27 cellular contexts compared by ENCODE assay signal in genomic region chr20:34964486-34964885, GRCh38. TPM values are rescaled to one million over a fixed set of nuclear protein-coding genes. Genes with fewer than 3 reads are reported as not detected.
DNase-seq lines count a peak whose midpoint lies in the region; ATAC-seq and TF ChIP-seq lines count a peak whose summit lies in the region.
"Had no signal": no experiment of that assay in that cellular context is flagged by ENCODE, and none has a peak within 500 bp of the region (broad histone marks: within the 10 kb centered on the region; RNA-seq: fewer than 3 reads in every experiment).

No MANE protein-coding gene starts in this region.

- H3K36me3 Mint-ChIP-seq in WTC11 (no peaks in the 10 kb centered on the region), neural progenitor cell (no peaks in the 10 kb centered on the region)
- H3K36me3 Mint-ChIP-seq: CD14-positive monocyte; CD8-positive, alpha-beta memory T cell had no signal

- H3K4me1 ChIP-seq in HEK293 (ENCODE audit: control insufficient read depth, insufficient read depth, low read length) (no peaks in the 10 kb centered on the region), neural progenitor cell (no peaks in the 10 kb centered on the region)
- H3K4me1 ChIP-seq: A549, BE2C had no signal

- H3K9me3 Mint-ChIP-seq in WTC11: no peaks in the 10 kb centered on the region
- H3K9me3 Mint-ChIP-seq in neural progenitor cell: no peaks in the 10 kb centered on the region
- H3K9me3 Mint-ChIP-seq: CD4-positive, alpha-beta T cell; CD8-positive, alpha-beta memory T cell; GM23338; H9; HFFc6 had no signal

- H3F3A ChIP-seq in neural progenitor cell (ENCODE audit: low read depth): no peaks in the 10 kb centered on the region

- H3K27ac Mint-ChIP-seq in WTC11 (no peak overlapping the region), neural progenitor cell (peak overlapping the region; percentile 24)
- H3K27ac Mint-ChIP-seq: CD14-positive monocyte; CD4-positive, alpha-beta T cell; CD8-positive, alpha-beta memory T cell; GM23338; HFFc6 had no signal

- H3K4me3 ChIP-seq in HEK293 (ENCODE audit: low read depth, low read length): no peak overlapping the region
- no peak overlapping the region for H3K4me3 ChIP-seq in neural progenitor cell
- H3K4me3 ChIP-seq: A549; BLaER1 treated with 17β-estradiol and CSF1 and Interleukin-3, amounts not matched to agents 10 nM and 100 nM; GM12878; GM23338 had no signal

- no peaks in the 10 kb centered on the region; the same call in 1 of the 2 replicates for H3K27me3 Mint-ChIP-seq in WTC11 (ENCODE audit: low read depth)
- peaks cover 3% of the 10 kb centered on the region for H3K27me3 Mint-ChIP-seq in neural progenitor cell (ENCODE audit: insufficient read depth, low read depth)
- H3K27me3 Mint-ChIP-seq: CD4-positive, alpha-beta T cell had no signal

- H3K9me3 ChIP-seq in HEK293 (ENCODE audit: control insufficient read depth, insufficient read depth, low read depth, low read length) (no peaks in the 10 kb centered on the region), neural progenitor cell (ENCODE audit: low read depth) (no peaks in the 10 kb centered on the region)
- H3K9me3 ChIP-seq: A549; BE2C; BLaER1 treated with 17β-estradiol and CSF1 and Interleukin-3, amounts not matched to agents 10 nM and 100 nM had no signal

- DNase-seq in activated effector memory CD4-positive, alpha-beta T cell treated with anti-CD3 and anti-CD28 coated beads, Interleukin-2, amount 50 U/mL, for 16 hours: peak; percentile 6
- DNase-seq in activated effector memory CD4-positive, alpha-beta T cell treated with Interleukin-2 at 50 U/mL for 16 hours: no peak
- DNase-seq in WTC11 (ENCODE audit: low spot score) (no peak), neural progenitor cell (ENCODE audit: low spot score) (no peak), germinal center (ENCODE audit: low spot score) (no peak), NAMALWA (ENCODE audit: low spot score) (no peak)
- no peak for DNase-seq in activated CD4-positive, alpha-beta T cell treated with anti-CD3 and anti-CD28 coated beads for 4 hours
- DNase-seq: ACHN; AML-193; BE2C; CD4-positive, alpha-beta T cell; CD8-positive, alpha-beta memory T cell; DMS 273 treated with DMSO at 0.1 percent for 48 hours; DMS79; EL; GDM1; H9; HFFc6 had no signal

- H3K4me3 Mint-ChIP-seq in WTC11: no peak overlapping the region
- H3K4me3 Mint-ChIP-seq in neural progenitor cell: no peak overlapping the region
- H3K4me3 Mint-ChIP-seq: CD14-positive monocyte; CD4-positive, alpha-beta T cell; CD8-positive, alpha-beta memory T cell; GM23338; H9; HFFc6 had no signal

- CTCF ChIA-PET in HEK293 (lab: Yijun Ruan, JAX) (interaction anchor here (2.4 kb wide), 1 partner anchor 90 kb away, joined by 9 read pairs; no protein-coding TSS in a partner anchor), WTC11 (lab: Charles Lee) (interaction anchor here (1.1 kb wide), 1 partner anchor 9 kb away, joined by 5 read pairs; the partner anchor contains the start of genes GSS and MYH7B)

- H3K27ac ChIP-seq in HEK293 (ENCODE audit: extremely low read depth, low read depth, low read length) (no peak overlapping the region), neural progenitor cell (no peak overlapping the region)
- H3K27ac ChIP-seq: 22Rv1; A549; BLaER1 treated with 17β-estradiol and CSF1 and Interleukin-3, amounts not matched to agents 10 nM and 100 nM had no signal

- H3K9ac ChIP-seq in neural progenitor cell: no peak overlapping the region
- H3K9ac ChIP-seq: BLaER1 treated with 17β-estradiol and CSF1 and Interleukin-3, amounts not matched to agents 10 nM and 100 nM had no signal

- H3K27me3 ChIP-seq in neural progenitor cell: no peaks in the 10 kb centered on the region
- H3K27me3 ChIP-seq: BE2C; BLaER1 treated with 17β-estradiol and CSF1 and Interleukin-3, amounts not matched to agents 10 nM and 100 nM had no signal

- no peak overlapping the region for H3K4me2 ChIP-seq in neural progenitor cell
- H3K4me2 ChIP-seq: A549; BLaER1 treated with 17β-estradiol and CSF1 and Interleukin-3, amounts not matched to agents 10 nM and 100 nM; GM23338 had no signal

- H3K36me3 ChIP-seq in HEK293 (ENCODE audit: control insufficient read depth in 2 of 2, insufficient read depth in 1 of 2, low read length in 2 of 2): no peaks in the 10 kb centered on the region
- no peaks in the 10 kb centered on the region for H3K36me3 ChIP-seq in neural progenitor cell
- H3K36me3 ChIP-seq: BE2C; BLaER1 treated with 17β-estradiol and CSF1 and Interleukin-3, amounts not matched to agents 10 nM and 100 nM had no signal

- H3K79me2 ChIP-seq in neural progenitor cell (ENCODE audit: low read depth): no peaks in the 10 kb centered on the region

- H3K4me1 Mint-ChIP-seq in WTC11 (peaks cover 12% of the 10 kb centered on the region), neural progenitor cell (peaks cover 13% of the 10 kb centered on the region)

- H2AFZ ChIP-seq in neural progenitor cell (replicated peaks): no peak overlapping the region

- ATAC-seq in WTC11: no peak
- ATAC-seq: A549, GM12878, GM23338, HCT116 had no signal

- POLR2A ChIA-PET in HEK293 (lab: Yijun Ruan, JAX): no interaction called here
- POLR2A ChIA-PET in WTC11 (lab: Charles Lee): no interaction called here

- TF ChIP-seq CTCF in HEK293 (tag by site-specific recombination; IDR thresholded peaks at IDR 0.05) (no peak), WTC11 (IDR thresholded peaks at IDR 0.05) (no peak), neural progenitor cell (IDR thresholded peaks at IDR 0.05) (no peak)

- H4K20me1 ChIP-seq in neural progenitor cell (ENCODE audit: low read depth): no peaks in the 10 kb centered on the region
- H4K20me1 ChIP-seq: BLaER1 treated with 17β-estradiol and CSF1 and Interleukin-3, amounts not matched to agents 10 nM and 100 nM had no signal

TF ChIP-seq in HEK293, 187 proteins besides CTCF, POLR2A, EP300 and RAD21:
- peak; percentile 70; the same call in 1 of the 2 replicates for TF ChIP-seq ZNF121 (tag by site-specific recombination; IDR thresholded peaks at IDR 0.05)
- TF ChIP-seq ZXDB (tag by site-specific recombination; IDR thresholded peaks at IDR 0.05): no peak
TF ChIP-seq in HEK293: peak in this region for 1.

TF ChIP-seq in WTC11, 78 proteins besides CTCF, POLR2A, EP300 and RAD21:
- TF ChIP-seq SP1 (CRISPR knock-in tag; conservative IDR thresholded peaks at IDR 0.05): no peak
- TF ChIP-seq HMGA2 (CRISPR knock-in tag; IDR thresholded peaks at IDR 0.05): no peak
- no peak for TF ChIP-seq PREB (CRISPR knock-in tag; IDR thresholded peaks at IDR 0.05; ENCODE audit: borderline replicate concordance)
- TF ChIP-seq ZNF121 (CRISPR knock-in tag; IDR thresholded peaks at IDR 0.05): peak; percentile 51; the same call in 1 of the 2 replicates
- TF ChIP-seq ZNF138 (CRISPR knock-in tag; conservative IDR thresholded peaks at IDR 0.05): no peak
- no peak for TF ChIP-seq ATF3 (CRISPR knock-in tag; conservative IDR thresholded peaks at IDR 0.05)
- 0 out of 2 replicates have a peak, but pooled peaks have one; percentile 18 for TF ChIP-seq GTF2I (CRISPR knock-in tag; conservative IDR thresholded peaks at IDR 0.05)
- TF ChIP-seq STAT6 (CRISPR knock-in tag; conservative IDR thresholded peaks at IDR 0.05; ENCODE audit: low read depth): no peak
TF ChIP-seq in WTC11: peak in this region for 2.

RNA-seq across cellular contexts. Expression of gene MYH7B, which starts 8.8 kb away (rescaled TPM):
- 0.66 to 1.0 TPM (median 0.98 TPM) in 3 replicates for total RNA-seq in WTC11 (2021)
- total RNA-seq in neural progenitor cell (ENCODE audit: low replicate concordance): 0.03 TPM in 1 of 2 replicates, not detected in the other
- total RNA-seq: H4 had no signal

RNA-seq across cellular contexts. Expression of gene GSS, which starts 8.9 kb away (rescaled TPM):
- total RNA-seq in WTC11 (2021) (40.7 to 47.3 TPM (median 46.7 TPM) in 3 replicates), neural progenitor cell (ENCODE audit: low replicate concordance) (63.9 and 96.4 TPM in 2 replicates)
